1 cellular context compared by ENCODE assay signal in the genomic region with DNA sequence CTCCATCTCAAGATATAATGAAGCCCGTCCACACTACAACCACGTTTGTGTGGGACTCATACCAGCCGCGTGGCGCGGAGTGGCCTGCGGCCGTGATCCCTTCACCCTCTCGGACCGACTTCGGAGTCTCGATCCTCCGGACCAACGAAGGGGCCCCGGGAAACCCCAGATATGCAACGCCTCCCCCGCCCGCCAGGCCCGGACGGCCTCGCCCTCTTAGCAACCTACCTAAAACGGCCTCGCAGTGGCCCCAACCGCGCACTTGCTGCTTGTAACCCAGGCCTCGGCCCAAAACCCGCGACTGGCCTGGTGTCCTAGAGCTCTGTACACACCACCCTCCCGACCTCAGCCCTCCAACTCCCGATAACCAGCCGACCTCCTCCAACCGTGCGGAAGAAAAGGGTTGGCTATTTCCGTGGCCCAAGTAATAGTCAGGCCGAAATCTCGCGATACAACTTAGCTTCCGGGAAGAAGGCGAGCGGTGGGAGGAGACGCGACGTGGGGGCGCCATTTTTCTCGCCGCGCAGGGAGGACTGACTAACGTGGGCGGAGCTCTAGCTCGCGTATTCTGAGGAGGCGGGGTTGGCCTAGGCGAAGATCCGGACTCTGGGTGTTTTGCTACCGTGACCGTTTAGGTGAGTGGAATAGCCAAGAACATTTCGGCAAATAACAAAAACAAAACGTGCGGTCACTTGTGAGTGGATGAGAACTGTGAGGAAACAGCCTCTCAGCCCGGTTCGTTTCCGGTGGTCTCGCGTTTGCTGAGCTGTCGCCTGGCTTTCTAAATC.
TF ChIP-seq lines count a peak whose summit lies in the region.

A gene (plus strand): TSS at position 579 of the 788 bp plus-strand sequence. CDS start 5,722 bp downstream, outside the sequence.
A gene with protein sequence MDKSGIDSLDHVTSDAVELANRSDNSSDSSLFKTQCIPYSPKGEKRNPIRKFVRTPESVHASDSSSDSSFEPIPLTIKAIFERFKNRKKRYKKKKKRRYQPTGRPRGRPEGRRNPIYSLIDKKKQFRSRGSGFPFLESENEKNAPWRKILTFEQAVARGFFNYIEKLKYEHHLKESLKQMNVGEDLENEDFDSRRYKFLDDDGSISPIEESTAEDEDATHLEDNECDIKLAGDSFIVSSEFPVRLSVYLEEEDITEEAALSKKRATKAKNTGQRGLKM (minus strand): TSS at position 402 of the 788 bp plus-strand sequence. CDS start 2,191 bp downstream, outside the sequence.

TF ChIP-seq in HepG2, 621 proteins besides CTCF, POLR2A, EP300 and RAD21 (continued from another document and continues in another):
- TF ChIP-seq, protein P1, sequence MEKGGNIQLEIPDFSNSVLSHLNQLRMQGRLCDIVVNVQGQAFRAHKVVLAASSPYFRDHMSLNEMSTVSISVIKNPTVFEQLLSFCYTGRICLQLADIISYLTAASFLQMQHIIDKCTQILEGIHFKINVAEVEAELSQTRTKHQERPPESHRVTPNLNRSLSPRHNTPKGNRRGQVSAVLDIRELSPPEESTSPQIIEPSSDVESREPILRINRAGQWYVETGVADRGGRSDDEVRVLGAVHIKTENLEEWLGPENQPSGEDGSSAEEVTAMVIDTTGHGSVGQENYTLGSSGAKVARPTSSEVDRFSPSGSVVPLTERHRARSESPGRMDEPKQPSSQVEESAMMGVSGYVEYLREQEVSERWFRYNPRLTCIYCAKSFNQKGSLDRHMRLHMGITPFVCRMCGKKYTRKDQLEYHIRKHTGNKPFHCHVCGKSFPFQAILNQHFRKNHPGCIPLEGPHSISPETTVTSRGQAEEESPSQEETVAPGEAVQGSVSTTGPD (CRISPR knock-in tag; IDR thresholded peaks at IDR 0.05), result no peak
- TF ChIP-seq YY1 (IDR thresholded peaks at IDR 0.05; ENCODE audit: insufficient read depth, insufficient replicate concordance, low read depth, low read length) (peak; percentile 95), HMGA1 (CRISPR knock-in tag; conservative IDR thresholded peaks at IDR 0.05) (no peak), ELF3 (CRISPR knock-in tag; IDR thresholded peaks at IDR 0.05) (peak; percentile 93), XRCC5 (optimal IDR thresholded peaks at IDR 0.05; ENCODE audit: low read length) (peak; percentile 37), HOXA7 (CRISPR knock-in tag; IDR thresholded peaks at IDR 0.05) (no peak), TCF7 (IDR thresholded peaks at IDR 0.05; ENCODE audit: low read depth) (no peak), PCBP1 (IDR thresholded peaks at IDR 0.05; ENCODE audit: borderline replicate concordance, low read depth, low read length) (peak; percentile 51; the same call in 1 of the 2 replicates), ZC3H13 (CRISPR knock-in tag; IDR thresholded peaks at IDR 0.05) (0 out of 2 replicates have a peak, but pooled peaks have one; percentile 55), ZEB1 (IDR thresholded peaks at IDR 0.05; ENCODE audit: insufficient replicate concordance, low read depth) (peak; percentile 26), ZNF235 (CRISPR knock-in tag; IDR thresholded peaks at IDR 0.05; ENCODE audit: borderline replicate concordance) (no peak), TCF12 (IDR thresholded peaks at IDR 0.05) (no peak), TCF12 (CRISPR knock-in tag; IDR thresholded peaks at IDR 0.05) (no peak; the same call in 1 of the 2 replicates), ZBTB21 (CRISPR knock-in tag; IDR thresholded peaks at IDR 0.05) (0 out of 2 replicates have a peak, but pooled peaks have one; percentile 6), POLR2AphosphoS2 (IDR thresholded peaks at IDR 0.05; ENCODE audit: low read depth, low read length) (peak; percentile 92), PHF21A (CRISPR knock-in tag; IDR thresholded peaks at IDR 0.05) (0 out of 2 replicates have a peak, but pooled peaks have one; percentile 51), MED1 (CRISPR knock-in tag; IDR thresholded peaks at IDR 0.05) (peak; percentile 60; the same call in 1 of the 2 replicates), ZSCAN30 (CRISPR knock-in tag; IDR thresholded peaks at IDR 0.05) (no peak), ZFP37 (CRISPR knock-in tag; IDR thresholded peaks at IDR 0.05; ENCODE audit: borderline replicate concordance) (peak; percentile 25; the same call in 1 of the 2 replicates), RNF2 (conservative IDR thresholded peaks at IDR 0.05; ENCODE audit: low read depth) (no peak), IKZF1 (IDR thresholded peaks at IDR 0.05) (no peak), ZNF703 (CRISPR knock-in tag; IDR thresholded peaks at IDR 0.05; ENCODE audit: borderline replicate concordance) (no peak; the same call in 1 of the 2 replicates), SRY (CRISPR knock-in tag; IDR thresholded peaks at IDR 0.05) (0 out of 2 replicates have a peak, but pooled peaks have one; percentile 52), HOXA9 (CRISPR knock-in tag; IDR thresholded peaks at IDR 0.05; ENCODE audit: borderline replicate concordance) (no peak), HMG20B (CRISPR knock-in tag; conservative IDR thresholded peaks at IDR 0.05) (no peak), TCF7L2 (IDR thresholded peaks at IDR 0.05; ENCODE audit: low read depth, low read length) (no peak), CBFB (CRISPR knock-in tag; IDR thresholded peaks at IDR 0.05) (no peak), ZNF678 (CRISPR knock-in tag; IDR thresholded peaks at IDR 0.05) (peak; percentile 72; the same call in 1 of the 2 replicates), ZMYM4 (CRISPR knock-in tag; IDR thresholded peaks at IDR 0.05) (peak; percentile 95), ZNF160 (CRISPR knock-in tag; IDR thresholded peaks at IDR 0.05) (peak; percentile 14; the same call in 1 of the 2 replicates), CCDC6 (CRISPR knock-in tag; IDR thresholded peaks at IDR 0.05) (no peak), KDM1A (CRISPR knock-in tag; IDR thresholded peaks at IDR 0.05) (no peak), ZNF737 (CRISPR knock-in tag; IDR thresholded peaks at IDR 0.05; ENCODE audit: borderline replicate concordance) (no peak)
- TF ChIP-seq, protein P2, sequence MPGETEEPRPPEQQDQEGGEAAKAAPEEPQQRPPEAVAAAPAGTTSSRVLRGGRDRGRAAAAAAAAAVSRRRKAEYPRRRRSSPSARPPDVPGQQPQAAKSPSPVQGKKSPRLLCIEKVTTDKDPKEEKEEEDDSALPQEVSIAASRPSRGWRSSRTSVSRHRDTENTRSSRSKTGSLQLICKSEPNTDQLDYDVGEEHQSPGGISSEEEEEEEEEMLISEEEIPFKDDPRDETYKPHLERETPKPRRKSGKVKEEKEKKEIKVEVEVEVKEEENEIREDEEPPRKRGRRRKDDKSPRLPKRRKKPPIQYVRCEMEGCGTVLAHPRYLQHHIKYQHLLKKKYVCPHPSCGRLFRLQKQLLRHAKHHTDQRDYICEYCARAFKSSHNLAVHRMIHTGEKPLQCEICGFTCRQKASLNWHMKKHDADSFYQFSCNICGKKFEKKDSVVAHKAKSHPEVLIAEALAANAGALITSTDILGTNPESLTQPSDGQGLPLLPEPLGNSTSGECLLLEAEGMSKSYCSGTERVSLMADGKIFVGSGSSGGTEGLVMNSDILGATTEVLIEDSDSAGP (CRISPR knock-in tag; IDR thresholded peaks at IDR 0.05; ENCODE audit: borderline replicate concordance), result peak; percentile 86
- TF ChIP-seq, protein P3, sequence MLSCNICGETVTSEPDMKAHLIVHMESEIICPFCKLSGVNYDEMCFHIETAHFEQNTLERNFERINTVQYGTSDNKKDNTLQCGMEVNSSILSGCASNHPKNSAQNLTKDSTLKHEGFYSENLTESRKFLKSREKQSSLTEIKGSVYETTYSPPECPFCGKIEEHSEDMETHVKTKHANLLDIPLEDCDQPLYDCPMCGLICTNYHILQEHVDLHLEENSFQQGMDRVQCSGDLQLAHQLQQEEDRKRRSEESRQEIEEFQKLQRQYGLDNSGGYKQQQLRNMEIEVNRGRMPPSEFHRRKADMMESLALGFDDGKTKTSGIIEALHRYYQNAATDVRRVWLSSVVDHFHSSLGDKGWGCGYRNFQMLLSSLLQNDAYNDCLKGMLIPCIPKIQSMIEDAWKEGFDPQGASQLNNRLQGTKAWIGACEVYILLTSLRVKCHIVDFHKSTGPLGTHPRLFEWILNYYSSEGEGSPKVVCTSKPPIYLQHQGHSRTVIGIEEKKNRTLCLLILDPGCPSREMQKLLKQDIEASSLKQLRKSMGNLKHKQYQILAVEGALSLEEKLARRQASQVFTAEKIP (CRISPR knock-in tag; IDR thresholded peaks at IDR 0.05; ENCODE audit: borderline replicate concordance), result no peak
- TF ChIP-seq, protein P4, sequence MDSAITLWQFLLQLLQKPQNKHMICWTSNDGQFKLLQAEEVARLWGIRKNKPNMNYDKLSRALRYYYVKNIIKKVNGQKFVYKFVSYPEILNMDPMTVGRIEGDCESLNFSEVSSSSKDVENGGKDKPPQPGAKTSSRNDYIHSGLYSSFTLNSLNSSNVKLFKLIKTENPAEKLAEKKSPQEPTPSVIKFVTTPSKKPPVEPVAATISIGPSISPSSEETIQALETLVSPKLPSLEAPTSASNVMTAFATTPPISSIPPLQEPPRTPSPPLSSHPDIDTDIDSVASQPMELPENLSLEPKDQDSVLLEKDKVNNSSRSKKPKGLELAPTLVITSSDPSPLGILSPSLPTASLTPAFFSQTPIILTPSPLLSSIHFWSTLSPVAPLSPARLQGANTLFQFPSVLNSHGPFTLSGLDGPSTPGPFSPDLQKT (CRISPR knock-in tag; IDR thresholded peaks at IDR 0.05; ENCODE audit: borderline replicate concordance), result no peak
- TF ChIP-seq, protein P5, sequence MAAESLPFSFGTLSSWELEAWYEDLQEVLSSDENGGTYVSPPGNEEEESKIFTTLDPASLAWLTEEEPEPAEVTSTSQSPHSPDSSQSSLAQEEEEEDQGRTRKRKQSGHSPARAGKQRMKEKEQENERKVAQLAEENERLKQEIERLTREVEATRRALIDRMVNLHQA (CRISPR knock-in tag; IDR thresholded peaks at IDR 0.05), result no peak
- TF ChIP-seq, protein P6, sequence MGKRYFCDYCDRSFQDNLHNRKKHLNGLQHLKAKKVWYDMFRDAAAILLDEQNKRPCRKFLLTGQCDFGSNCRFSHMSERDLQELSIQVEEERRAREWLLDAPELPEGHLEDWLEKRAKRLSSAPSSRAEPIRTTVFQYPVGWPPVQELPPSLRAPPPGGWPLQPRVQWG (CRISPR knock-in tag; IDR thresholded peaks at IDR 0.05; ENCODE audit: borderline replicate concordance, low read depth), result no peak
- TF ChIP-seq, protein P7, sequence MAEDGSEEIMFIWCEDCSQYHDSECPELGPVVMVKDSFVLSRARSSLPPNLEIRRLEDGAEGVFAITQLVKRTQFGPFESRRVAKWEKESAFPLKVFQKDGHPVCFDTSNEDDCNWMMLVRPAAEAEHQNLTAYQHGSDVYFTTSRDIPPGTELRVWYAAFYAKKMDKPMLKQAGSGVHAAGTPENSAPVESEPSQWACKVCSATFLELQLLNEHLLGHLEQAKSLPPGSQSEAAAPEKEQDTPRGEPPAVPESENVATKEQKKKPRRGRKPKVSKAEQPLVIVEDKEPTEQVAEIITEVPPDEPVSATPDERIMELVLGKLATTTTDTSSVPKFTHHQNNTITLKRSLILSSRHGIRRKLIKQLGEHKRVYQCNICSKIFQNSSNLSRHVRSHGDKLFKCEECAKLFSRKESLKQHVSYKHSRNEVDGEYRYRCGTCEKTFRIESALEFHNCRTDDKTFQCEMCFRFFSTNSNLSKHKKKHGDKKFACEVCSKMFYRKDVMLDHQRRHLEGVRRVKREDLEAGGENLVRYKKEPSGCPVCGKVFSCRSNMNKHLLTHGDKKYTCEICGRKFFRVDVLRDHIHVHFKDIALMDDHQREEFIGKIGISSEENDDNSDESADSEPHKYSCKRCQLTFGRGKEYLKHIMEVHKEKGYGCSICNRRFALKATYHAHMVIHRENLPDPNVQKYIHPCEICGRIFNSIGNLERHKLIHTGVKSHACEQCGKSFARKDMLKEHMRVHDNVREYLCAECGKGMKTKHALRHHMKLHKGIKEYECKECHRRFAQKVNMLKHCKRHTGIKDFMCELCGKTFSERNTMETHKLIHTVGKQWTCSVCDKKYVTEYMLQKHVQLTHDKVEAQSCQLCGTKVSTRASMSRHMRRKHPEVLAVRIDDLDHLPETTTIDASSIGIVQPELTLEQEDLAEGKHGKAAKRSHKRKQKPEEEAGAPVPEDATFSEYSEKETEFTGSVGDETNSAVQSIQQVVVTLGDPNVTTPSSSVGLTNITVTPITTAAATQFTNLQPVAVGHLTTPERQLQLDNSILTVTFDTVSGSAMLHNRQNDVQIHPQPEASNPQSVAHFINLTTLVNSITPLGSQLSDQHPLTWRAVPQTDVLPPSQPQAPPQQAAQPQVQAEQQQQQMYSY (CRISPR knock-in tag; IDR thresholded peaks at IDR 0.05), result 0 out of 2 replicates have a peak, but pooled peaks have one; percentile 12
- TF ChIP-seq, protein P8, sequence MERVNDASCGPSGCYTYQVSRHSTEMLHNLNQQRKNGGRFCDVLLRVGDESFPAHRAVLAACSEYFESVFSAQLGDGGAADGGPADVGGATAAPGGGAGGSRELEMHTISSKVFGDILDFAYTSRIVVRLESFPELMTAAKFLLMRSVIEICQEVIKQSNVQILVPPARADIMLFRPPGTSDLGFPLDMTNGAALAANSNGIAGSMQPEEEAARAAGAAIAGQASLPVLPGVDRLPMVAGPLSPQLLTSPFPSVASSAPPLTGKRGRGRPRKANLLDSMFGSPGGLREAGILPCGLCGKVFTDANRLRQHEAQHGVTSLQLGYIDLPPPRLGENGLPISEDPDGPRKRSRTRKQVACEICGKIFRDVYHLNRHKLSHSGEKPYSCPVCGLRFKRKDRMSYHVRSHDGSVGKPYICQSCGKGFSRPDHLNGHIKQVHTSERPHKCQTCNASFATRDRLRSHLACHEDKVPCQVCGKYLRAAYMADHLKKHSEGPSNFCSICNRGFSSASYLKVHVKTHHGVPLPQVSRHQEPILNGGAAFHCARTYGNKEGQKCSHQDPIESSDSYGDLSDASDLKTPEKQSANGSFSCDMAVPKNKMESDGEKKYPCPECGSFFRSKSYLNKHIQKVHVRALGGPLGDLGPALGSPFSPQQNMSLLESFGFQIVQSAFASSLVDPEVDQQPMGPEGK (CRISPR knock-in tag; IDR thresholded peaks at IDR 0.05), result peak; percentile 71
- TF ChIP-seq, protein P9, sequence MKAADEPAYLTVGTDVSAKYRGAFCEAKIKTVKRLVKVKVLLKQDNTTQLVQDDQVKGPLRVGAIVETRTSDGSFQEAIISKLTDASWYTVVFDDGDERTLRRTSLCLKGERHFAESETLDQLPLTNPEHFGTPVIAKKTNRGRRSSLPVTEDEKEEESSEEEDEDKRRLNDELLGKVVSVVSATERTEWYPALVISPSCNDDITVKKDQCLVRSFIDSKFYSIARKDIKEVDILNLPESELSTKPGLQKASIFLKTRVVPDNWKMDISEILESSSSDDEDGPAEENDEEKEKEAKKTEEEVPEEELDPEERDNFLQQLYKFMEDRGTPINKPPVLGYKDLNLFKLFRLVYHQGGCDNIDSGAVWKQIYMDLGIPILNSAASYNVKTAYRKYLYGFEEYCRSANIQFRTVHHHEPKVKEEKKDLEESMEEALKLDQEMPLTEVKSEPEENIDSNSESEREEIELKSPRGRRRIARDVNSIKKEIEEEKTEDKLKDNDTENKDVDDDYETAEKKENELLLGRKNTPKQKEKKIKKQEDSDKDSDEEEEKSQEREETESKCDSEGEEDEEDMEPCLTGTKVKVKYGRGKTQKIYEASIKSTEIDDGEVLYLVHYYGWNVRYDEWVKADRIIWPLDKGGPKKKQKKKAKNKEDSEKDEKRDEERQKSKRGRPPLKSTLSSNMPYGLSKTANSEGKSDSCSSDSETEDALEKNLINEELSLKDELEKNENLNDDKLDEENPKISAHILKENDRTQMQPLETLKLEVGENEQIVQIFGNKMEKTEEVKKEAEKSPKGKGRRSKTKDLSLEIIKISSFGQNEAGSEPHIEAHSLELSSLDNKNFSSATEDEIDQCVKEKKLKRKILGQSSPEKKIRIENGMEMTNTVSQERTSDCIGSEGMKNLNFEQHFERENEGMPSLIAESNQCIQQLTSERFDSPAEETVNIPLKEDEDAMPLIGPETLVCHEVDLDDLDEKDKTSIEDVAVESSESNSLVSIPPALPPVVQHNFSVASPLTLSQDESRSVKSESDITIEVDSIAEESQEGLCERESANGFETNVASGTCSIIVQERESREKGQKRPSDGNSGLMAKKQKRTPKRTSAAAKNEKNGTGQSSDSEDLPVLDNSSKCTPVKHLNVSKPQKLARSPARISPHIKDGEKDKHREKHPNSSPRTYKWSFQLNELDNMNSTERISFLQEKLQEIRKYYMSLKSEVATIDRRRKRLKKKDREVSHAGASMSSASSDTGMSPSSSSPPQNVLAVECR (CRISPR knock-in tag; IDR thresholded peaks at IDR 0.05; ENCODE audit: borderline replicate concordance), result peak; percentile 88; the same call in 1 of the 2 replicates
